8 cellular contexts compared by ENCODE assay signal in genomic region chr10:92574545-92575377, GRCh38. TPM values are rescaled to one million over a fixed set of nuclear protein-coding genes. Genes with fewer than 3 reads are reported as not detected.
A peak's percentile ranks its signal among the peaks of the same experiment; 100 is the strongest.
DNase-seq lines count a peak whose midpoint lies in the region; ATAC-seq and TF ChIP-seq lines count a peak whose summit lies in the region.

No MANE protein-coding gene starts in this region.

- H3K9ac ChIP-seq in rectal smooth muscle tissue (ENCODE audit: low read length): peak overlapping the region; percentile 81

- H3K27me3 ChIP-seq in rectal smooth muscle tissue (ENCODE audit: control insufficient read depth, insufficient read depth, low read length): no peaks in the 10 kb centered on the region

- DNase-seq in germinal center (ENCODE audit: low spot score) (peak; percentile 51), mesenteric fat pad (ENCODE audit: low spot score) (no peak)

- H3K4me1 ChIP-seq in rectal smooth muscle tissue (ENCODE audit: control insufficient read depth, insufficient read depth, low read length): peaks cover 5% of the 10 kb centered on the region

- TF ChIP-seq CTCF in WI38 (IDR thresholded peaks at IDR 0.05; ENCODE audit: low read depth, low read length): no peak

- H3K9me3 ChIP-seq in KOPT-K1 (ENCODE audit: insufficient read depth, low read length, poor library complexity, severe bottlenecking): no peaks in the 10 kb centered on the region

- H3K4me3 ChIP-seq in GM08714 (ENCODE audit: low read length) (peak overlapping the region; percentile 88), WI38 (ENCODE audit: low read depth, low read length) (peak overlapping the region; percentile 88), rectal smooth muscle tissue (ENCODE audit: low read length) (peak overlapping the region; percentile 99)

- H3K36me3 ChIP-seq in KOPT-K1 (ENCODE audit: insufficient read depth, low read length): no peaks in the 10 kb centered on the region; the same call in 1 of the 2 replicates
- no peaks in the 10 kb centered on the region for H3K36me3 ChIP-seq in rectal smooth muscle tissue (ENCODE audit: control insufficient read depth, insufficient read depth, low read length)

- ATAC-seq in GM21576 (IDR thresholded peaks at IDR 0.05; ENCODE audit: unreplicated experiment) (peak; percentile 24), GM18498 (IDR thresholded peaks at IDR 0.05; ENCODE audit: unreplicated experiment) (no peak)

- H3K27ac ChIP-seq in KOPT-K1 (ENCODE audit: low read depth, low read length, poor library complexity, severe bottlenecking) (peak overlapping the region; percentile 76), rectal smooth muscle tissue (ENCODE audit: low read depth, low read length) (peak overlapping the region; percentile 96)

RNA-seq across cellular contexts. Expression of gene IDE, which starts 0.9 kb away (rescaled TPM):
- 37.4 TPM for total RNA-seq in mesenteric fat pad

RNA-seq across cellular contexts. Expression of gene KIF11, which starts 18.2 kb away (rescaled TPM):
- total RNA-seq in mesenteric fat pad: 0.29 TPM
